Comparison of ENCODE assay signal across 1 cellular context in the genomic region with DNA sequence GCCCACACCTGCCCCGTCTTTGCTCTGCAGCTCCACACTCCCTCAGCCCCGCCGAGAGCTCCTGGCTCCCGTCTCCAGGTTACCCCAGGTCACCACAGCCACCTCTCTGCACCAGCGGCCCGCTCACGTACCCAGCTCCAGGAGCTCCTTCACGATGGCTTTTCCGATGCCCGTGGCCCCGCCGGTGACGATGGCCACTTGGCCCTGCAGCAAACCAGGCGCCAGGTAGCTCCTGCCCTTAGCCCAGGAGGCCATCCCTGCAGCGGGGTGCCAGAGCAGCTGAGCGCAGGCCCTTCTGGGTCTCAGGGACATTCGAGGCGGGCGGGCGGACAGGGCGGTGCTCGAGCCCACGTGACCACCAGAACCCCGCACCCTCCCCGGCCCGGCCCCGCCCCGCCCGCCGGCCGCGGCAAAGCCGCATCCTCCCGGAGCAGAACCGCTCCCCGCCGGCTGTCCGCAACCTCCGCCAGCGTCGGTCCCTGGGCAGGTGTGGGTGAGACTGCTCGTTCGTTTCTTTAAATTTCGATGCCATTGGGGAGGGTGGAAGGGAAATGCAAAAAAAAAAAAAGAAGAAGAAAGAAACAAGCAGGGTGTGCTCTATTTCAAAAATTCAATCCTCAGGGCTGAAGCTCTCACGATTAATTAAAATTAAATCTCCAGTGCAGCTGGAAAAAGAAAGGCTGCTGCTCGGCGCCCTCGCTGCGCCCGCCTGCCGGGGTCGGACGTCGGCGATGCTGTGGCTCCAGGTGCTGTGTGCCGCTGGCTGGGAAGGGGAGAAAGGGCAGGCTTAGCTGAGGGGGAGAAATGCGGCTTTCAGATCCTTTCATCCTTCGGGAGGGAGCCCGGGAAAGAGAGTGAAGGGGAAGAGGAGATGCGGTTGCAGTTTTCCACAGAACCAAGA.
A peak's percentile ranks its signal among the peaks of the same experiment; 100 is the strongest.
TF ChIP-seq lines count a peak whose summit lies in the region.

Gene PECR, minus strand, starts transcription at position 323 of the 901 bp plus-strand sequence. Its CDS starts 68 bp downstream, at position 255.
Gene TMEM169, plus strand, starts transcription at position 433 of the 901 bp plus-strand sequence. CDS start 14,045 bp downstream, outside the sequence.

TF ChIP-seq in HEK293, 187 proteins besides CTCF, POLR2A, EP300 and RAD21 (continued from another document and continues in another):
- TF ChIP-seq, protein P1, sequence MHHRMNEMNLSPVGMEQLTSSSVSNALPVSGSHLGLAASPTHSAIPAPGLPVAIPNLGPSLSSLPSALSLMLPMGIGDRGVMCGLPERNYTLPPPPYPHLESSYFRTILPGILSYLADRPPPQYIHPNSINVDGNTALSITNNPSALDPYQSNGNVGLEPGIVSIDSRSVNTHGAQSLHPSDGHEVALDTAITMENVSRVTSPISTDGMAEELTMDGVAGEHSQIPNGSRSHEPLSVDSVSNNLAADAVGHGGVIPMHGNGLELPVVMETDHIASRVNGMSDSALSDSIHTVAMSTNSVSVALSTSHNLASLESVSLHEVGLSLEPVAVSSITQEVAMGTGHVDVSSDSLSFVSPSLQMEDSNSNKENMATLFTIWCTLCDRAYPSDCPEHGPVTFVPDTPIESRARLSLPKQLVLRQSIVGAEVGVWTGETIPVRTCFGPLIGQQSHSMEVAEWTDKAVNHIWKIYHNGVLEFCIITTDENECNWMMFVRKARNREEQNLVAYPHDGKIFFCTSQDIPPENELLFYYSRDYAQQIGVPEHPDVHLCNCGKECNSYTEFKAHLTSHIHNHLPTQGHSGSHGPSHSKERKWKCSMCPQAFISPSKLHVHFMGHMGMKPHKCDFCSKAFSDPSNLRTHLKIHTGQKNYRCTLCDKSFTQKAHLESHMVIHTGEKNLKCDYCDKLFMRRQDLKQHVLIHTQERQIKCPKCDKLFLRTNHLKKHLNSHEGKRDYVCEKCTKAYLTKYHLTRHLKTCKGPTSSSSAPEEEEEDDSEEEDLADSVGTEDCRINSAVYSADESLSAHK (tag by site-specific recombination; IDR thresholded peaks at IDR 0.05) = 0 out of 2 replicates have a peak, but pooled peaks have one; percentile 16
- TF ChIP-seq ZNF701 (tag by site-specific recombination; IDR thresholded peaks at IDR 0.05) (no peak), HIC1 (tag by site-specific recombination; IDR thresholded peaks at IDR 0.05) (peak; percentile 58; the same call in 1 of the 2 replicates), ZNF600 (tag by site-specific recombination; IDR thresholded peaks at IDR 0.05) (peak; percentile 88), BCL6B (tag by site-specific recombination; IDR thresholded peaks at IDR 0.05) (no peak), ZNF335 (tag by site-specific recombination; conservative IDR thresholded peaks at IDR 0.05) (peak; percentile 87), ZNF341 (tag by site-specific recombination; IDR thresholded peaks at IDR 0.05; ENCODE audit: low read depth) (0 out of 2 replicates have a peak, but pooled peaks have one; percentile 33), ZNF843 (tag by site-specific recombination; IDR thresholded peaks at IDR 0.05) (peak; percentile 48; the same call in 1 of the 2 replicates), ZNF221 (tag by site-specific recombination; IDR thresholded peaks at IDR 0.05; ENCODE audit: borderline replicate concordance) (no peak), PBX3 (CRISPR knock-in tag; IDR thresholded peaks at IDR 0.05) (peak; percentile 47; the same call in 1 of the 2 replicates), PATZ1 (tag by site-specific recombination; IDR thresholded peaks at IDR 0.05) (peak; percentile 52), ZNF354C (tag by site-specific recombination; IDR thresholded peaks at IDR 0.05; ENCODE audit: borderline replicate concordance, low read depth) (no peak), ZBTB17 (tag by site-specific recombination; IDR thresholded peaks at IDR 0.05) (peak; percentile 82), REPIN1 (tag by site-specific recombination; IDR thresholded peaks at IDR 0.05; ENCODE audit: low read depth) (0 out of 2 replicates have a peak, but pooled peaks have one; percentile 31), FEZF1 (tag by site-specific recombination; IDR thresholded peaks at IDR 0.05) (0 out of 2 replicates have a peak, but pooled peaks have one; percentile 49), SP2 (tag by site-specific recombination; IDR thresholded peaks at IDR 0.05) (0 out of 2 replicates have a peak, but pooled peaks have one; percentile 7), SP3 (tag by site-specific recombination; IDR thresholded peaks at IDR 0.05) (peak; percentile 42; the same call in 1 of the 2 replicates), ZNF2 (tag by site-specific recombination; IDR thresholded peaks at IDR 0.05) (peak; percentile 83), ZBTB6 (tag by site-specific recombination; IDR thresholded peaks at IDR 0.05) (peak; percentile 95), IKZF3 (tag by site-specific recombination; IDR thresholded peaks at IDR 0.05) (no peak), SCRT2 (tag by site-specific recombination; IDR thresholded peaks at IDR 0.05) (no peak), PRDM1 (tag by site-specific recombination; IDR thresholded peaks at IDR 0.05) (peak; percentile 92)
- TF ChIP-seq, protein P2, sequence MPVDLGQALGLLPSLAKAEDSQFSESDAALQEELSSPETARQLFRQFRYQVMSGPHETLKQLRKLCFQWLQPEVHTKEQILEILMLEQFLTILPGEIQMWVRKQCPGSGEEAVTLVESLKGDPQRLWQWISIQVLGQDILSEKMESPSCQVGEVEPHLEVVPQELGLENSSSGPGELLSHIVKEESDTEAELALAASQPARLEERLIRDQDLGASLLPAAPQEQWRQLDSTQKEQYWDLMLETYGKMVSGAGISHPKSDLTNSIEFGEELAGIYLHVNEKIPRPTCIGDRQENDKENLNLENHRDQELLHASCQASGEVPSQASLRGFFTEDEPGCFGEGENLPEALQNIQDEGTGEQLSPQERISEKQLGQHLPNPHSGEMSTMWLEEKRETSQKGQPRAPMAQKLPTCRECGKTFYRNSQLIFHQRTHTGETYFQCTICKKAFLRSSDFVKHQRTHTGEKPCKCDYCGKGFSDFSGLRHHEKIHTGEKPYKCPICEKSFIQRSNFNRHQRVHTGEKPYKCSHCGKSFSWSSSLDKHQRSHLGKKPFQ (tag by site-specific recombination; IDR thresholded peaks at IDR 0.05) = no peak
- TF ChIP-seq, protein P3, sequence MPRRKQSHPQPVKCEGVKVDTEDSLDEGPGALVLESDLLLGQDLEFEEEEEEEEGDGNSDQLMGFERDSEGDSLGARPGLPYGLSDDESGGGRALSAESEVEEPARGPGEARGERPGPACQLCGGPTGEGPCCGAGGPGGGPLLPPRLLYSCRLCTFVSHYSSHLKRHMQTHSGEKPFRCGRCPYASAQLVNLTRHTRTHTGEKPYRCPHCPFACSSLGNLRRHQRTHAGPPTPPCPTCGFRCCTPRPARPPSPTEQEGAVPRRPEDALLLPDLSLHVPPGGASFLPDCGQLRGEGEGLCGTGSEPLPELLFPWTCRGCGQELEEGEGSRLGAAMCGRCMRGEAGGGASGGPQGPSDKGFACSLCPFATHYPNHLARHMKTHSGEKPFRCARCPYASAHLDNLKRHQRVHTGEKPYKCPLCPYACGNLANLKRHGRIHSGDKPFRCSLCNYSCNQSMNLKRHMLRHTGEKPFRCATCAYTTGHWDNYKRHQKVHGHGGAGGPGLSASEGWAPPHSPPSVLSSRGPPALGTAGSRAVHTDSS (tag by site-specific recombination; IDR thresholded peaks at IDR 0.05) = no peak
- TF ChIP-seq, protein P4, sequence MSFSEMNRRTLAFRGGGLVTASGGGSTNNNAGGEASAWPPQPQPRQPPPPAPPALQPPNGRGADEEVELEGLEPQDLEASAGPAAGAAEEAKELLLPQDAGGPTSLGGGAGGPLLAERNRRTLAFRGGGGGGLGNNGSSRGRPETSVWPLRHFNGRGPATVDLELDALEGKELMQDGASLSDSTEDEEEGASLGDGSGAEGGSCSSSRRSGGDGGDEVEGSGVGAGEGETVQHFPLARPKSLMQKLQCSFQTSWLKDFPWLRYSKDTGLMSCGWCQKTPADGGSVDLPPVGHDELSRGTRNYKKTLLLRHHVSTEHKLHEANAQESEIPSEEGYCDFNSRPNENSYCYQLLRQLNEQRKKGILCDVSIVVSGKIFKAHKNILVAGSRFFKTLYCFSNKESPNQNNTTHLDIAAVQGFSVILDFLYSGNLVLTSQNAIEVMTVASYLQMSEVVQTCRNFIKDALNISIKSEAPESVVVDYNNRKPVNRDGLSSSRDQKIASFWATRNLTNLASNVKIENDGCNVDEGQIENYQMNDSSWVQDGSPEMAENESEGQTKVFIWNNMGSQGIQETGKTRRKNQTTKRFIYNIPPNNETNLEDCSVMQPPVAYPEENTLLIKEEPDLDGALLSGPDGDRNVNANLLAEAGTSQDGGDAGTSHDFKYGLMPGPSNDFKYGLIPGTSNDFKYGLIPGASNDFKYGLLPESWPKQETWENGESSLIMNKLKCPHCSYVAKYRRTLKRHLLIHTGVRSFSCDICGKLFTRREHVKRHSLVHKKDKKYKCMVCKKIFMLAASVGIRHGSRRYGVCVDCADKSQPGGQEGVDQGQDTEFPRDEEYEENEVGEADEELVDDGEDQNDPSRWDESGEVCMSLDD (tag by site-specific recombination; IDR thresholded peaks at IDR 0.05) = peak; percentile 51; the same call in 1 of the 2 replicates
- TF ChIP-seq, protein P5, sequence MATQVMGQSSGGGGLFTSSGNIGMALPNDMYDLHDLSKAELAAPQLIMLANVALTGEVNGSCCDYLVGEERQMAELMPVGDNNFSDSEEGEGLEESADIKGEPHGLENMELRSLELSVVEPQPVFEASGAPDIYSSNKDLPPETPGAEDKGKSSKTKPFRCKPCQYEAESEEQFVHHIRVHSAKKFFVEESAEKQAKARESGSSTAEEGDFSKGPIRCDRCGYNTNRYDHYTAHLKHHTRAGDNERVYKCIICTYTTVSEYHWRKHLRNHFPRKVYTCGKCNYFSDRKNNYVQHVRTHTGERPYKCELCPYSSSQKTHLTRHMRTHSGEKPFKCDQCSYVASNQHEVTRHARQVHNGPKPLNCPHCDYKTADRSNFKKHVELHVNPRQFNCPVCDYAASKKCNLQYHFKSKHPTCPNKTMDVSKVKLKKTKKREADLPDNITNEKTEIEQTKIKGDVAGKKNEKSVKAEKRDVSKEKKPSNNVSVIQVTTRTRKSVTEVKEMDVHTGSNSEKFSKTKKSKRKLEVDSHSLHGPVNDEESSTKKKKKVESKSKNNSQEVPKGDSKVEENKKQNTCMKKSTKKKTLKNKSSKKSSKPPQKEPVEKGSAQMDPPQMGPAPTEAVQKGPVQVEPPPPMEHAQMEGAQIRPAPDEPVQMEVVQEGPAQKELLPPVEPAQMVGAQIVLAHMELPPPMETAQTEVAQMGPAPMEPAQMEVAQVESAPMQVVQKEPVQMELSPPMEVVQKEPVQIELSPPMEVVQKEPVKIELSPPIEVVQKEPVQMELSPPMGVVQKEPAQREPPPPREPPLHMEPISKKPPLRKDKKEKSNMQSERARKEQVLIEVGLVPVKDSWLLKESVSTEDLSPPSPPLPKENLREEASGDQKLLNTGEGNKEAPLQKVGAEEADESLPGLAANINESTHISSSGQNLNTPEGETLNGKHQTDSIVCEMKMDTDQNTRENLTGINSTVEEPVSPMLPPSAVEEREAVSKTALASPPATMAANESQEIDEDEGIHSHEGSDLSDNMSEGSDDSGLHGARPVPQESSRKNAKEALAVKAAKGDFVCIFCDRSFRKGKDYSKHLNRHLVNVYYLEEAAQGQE (tag by site-specific recombination; IDR thresholded peaks at IDR 0.05) = no peak
